ENCODE assay signal across 24 cellular contexts in genomic region chr17:7095642-7096041, GRCh38. TPM values are rescaled to one million over a fixed set of nuclear protein-coding genes. Genes with fewer than 3 reads are reported as not detected.
DNase-seq lines count a peak whose midpoint lies in the region; ATAC-seq and TF ChIP-seq lines count a peak whose summit lies in the region.
"Had no signal": no experiment of that assay in that cellular context is flagged by ENCODE, and none has a peak within 500 bp of the region (broad histone marks: within the 10 kb centered on the region; RNA-seq: fewer than 3 reads in every experiment).

No MANE protein-coding gene starts in this region.

- H3K36me3 Mint-ChIP-seq in CD14-positive monocyte: peaks cover 5 to 18% of the 10 kb centered on the region in 2 donors
- H3K36me3 Mint-ChIP-seq: activated naive CD4-positive, alpha-beta T cell treated with anti-CD3 and anti-CD28 coated beads, Interleukin-2, amount 50 U/mL, for 24 hours; immature natural killer cell; natural killer cell treated with Interleukin-12 subunit alpha and Interleukin-12 subunit beta and Interleukin-15 and Interleukin-18, amount 100 ng/mL, for 72 hours; stimulated activated effector memory CD8-positive, alpha-beta T cell treated with anti-CD3 and anti-CD28 coated beads, Interleukin-12 subunit alpha, Interleukin-12 subunit beta, amount 100 ng/mL, for 72 hours had no signal

- peak overlapping the region; percentile 92 to 100 (median 99) for H3K27ac Mint-ChIP-seq in CD14-positive monocyte
- H3K27ac Mint-ChIP-seq: activated naive CD4-positive, alpha-beta T cell treated with anti-CD3 and anti-CD28 coated beads, Interleukin-2, amount 50 U/mL, for 24 hours; GM23338; natural killer cell treated with Interleukin-12 subunit alpha and Interleukin-12 subunit beta and Interleukin-15 and Interleukin-18, amount 100 ng/mL, for 72 hours; progenitor cell of endocrine pancreas; stimulated activated effector memory CD8-positive, alpha-beta T cell treated with anti-CD3 and anti-CD28 coated beads, Interleukin-12 subunit alpha, Interleukin-12 subunit beta, amount 100 ng/mL, for 72 hours had no signal

- H3K4me3 Mint-ChIP-seq in CD14-positive monocyte: peak overlapping the region in 1 of 2 donors; percentile 70
- H3K4me3 Mint-ChIP-seq: activated naive CD4-positive, alpha-beta T cell treated with anti-CD3 and anti-CD28 coated beads, Interleukin-2, amount 50 U/mL, for 24 hours; GM23338; natural killer cell treated with Interleukin-12 subunit alpha and Interleukin-12 subunit beta and Interleukin-15 and Interleukin-18, amount 100 ng/mL, for 72 hours; stimulated activated effector memory CD8-positive, alpha-beta T cell treated with anti-CD3 and anti-CD28 coated beads, Interleukin-12 subunit alpha, Interleukin-12 subunit beta, amount 100 ng/mL, for 72 hours had no signal

- peaks cover 84% of the 10 kb centered on the region for H3K4me1 Mint-ChIP-seq in CD14-positive monocyte

- no peak for ATAC-seq in HG02610 (IDR thresholded peaks at IDR 0.05; ENCODE audit: unreplicated experiment)
- ATAC-seq: body of pancreas; GM23338; natural killer cell treated with Interleukin-12 subunit alpha and Interleukin-12 subunit beta and Interleukin-15 and Interleukin-18, amount 100 ng/mL, for 72 hours; stimulated activated effector memory CD8-positive, alpha-beta T cell treated with anti-CD3 and anti-CD28 coated beads, Interleukin-12 subunit alpha, Interleukin-12 subunit beta, amount 100 ng/mL, for 72 hours had no signal

- peaks cover 17% of the 10 kb centered on the region for H3K27me3 ChIP-seq in HAP-1 (ENCODE audit: low read depth)
- H3K27me3 ChIP-seq: body of pancreas, tibial nerve had no signal

- H3K27me3 Mint-ChIP-seq in CD14-positive monocyte (ENCODE audit: low read depth in 3 of 3): peaks cover 0 to 3% (median 1%) of the 10 kb centered on the region in 3 donors
- H3K27me3 Mint-ChIP-seq: activated naive CD4-positive, alpha-beta T cell treated with anti-CD3 and anti-CD28 coated beads, Interleukin-2, amount 50 U/mL, for 24 hours had no signal

- TF ChIP-seq CTCF in CD14-positive monocyte (IDR thresholded peaks at IDR 0.05): no peak
- TF ChIP-seq CTCF in GM13976 (IDR thresholded peaks at IDR 0.05; ENCODE audit: borderline replicate concordance, control extremely low read depth, extremely low read depth, insufficient read depth, missing control alignments): no peak

- no peaks in the 10 kb centered on the region for H3K36me3 ChIP-seq in HAP-1 (replicated peaks)
- H3K36me3 ChIP-seq: lower lobe of right lung, tibial nerve had no signal

- in situ Hi-C loops in GM13976 (cut with MboI; ENCODE audit: low sequenced_read_pairs, unreplicated experiment): no loop called here
- in situ Hi-C loops in HAP-1 (cut with MboI; ENCODE audit: low sequenced_read_pairs): no loop called here

- DNase-seq in CD14-positive monocyte (ENCODE audit: low spot score) (no peak), GM13976 (ENCODE audit: low spot score) (peak; percentile 51), NOMO-1 treated with dmso at 0.1 percent for 144 hours (lab: John Stamatoyannopoulos, UW; ENCODE audit: unreplicated experiment) (peak; percentile 12), epidermal melanocyte (ENCODE audit: insufficient read length, low spot score) (peak; percentile 14), NCI-H1092 treated with DMSO at 0.1 percent for 48 hours (lab: John Stamatoyannopoulos, UW) (no peak), HAP-1 (ENCODE audit: low spot score in 2 of 2) (no peak)
- DNase-seq in effector CD8-positive, alpha-beta T cell (lab: John Stamatoyannopoulos, UW): no peak
- DNase-seq: activated T-cell treated with anti-CD3 and anti-CD28 coated beads for 4 hours, body of pancreas, C1 segment of cervical spinal cord, glutamatergic neuron, immature natural killer cell, NCI-H2081 treated with DMSO at 0.1 percent for 48 hours, SHP77, T-helper 9 cell had no signal

- H3K9me3 Mint-ChIP-seq in CD14-positive monocyte: peaks cover 0 to 2% (median 0%) of the 10 kb centered on the region in 7 donors
- H3K9me3 Mint-ChIP-seq: activated naive CD4-positive, alpha-beta T cell treated with anti-CD3 and anti-CD28 coated beads, Interleukin-2, amount 50 U/mL, for 24 hours; GM23338; natural killer cell treated with Interleukin-12 subunit alpha and Interleukin-12 subunit beta and Interleukin-15 and Interleukin-18, amount 100 ng/mL, for 72 hours; stimulated activated effector memory CD8-positive, alpha-beta T cell treated with anti-CD3 and anti-CD28 coated beads, Interleukin-12 subunit alpha, Interleukin-12 subunit beta, amount 100 ng/mL, for 72 hours had no signal

- no peak overlapping the region for H3K4me3 ChIP-seq in HAP-1
- H3K4me3 ChIP-seq: body of pancreas, coronary artery, GM23338, lower lobe of right lung, tibial nerve had no signal

- intact Hi-C loops in CD14-positive monocyte (cut with micrococcal nuclease): loop anchor here (2.0 to 5.0 kb wide), 4 partner anchors 25 to 43 kb away; no protein-coding TSS in a partner anchor

- no peaks in the 10 kb centered on the region for H3K4me1 ChIP-seq in HAP-1
- H3K4me1 ChIP-seq: body of pancreas, tibial nerve had no signal

- H3K9me3 ChIP-seq in HAP-1: no peaks in the 10 kb centered on the region; the same call in 1 of the 2 replicates
- H3K9me3 ChIP-seq: body of pancreas, lower lobe of right lung, tibial nerve had no signal

RNA-seq across cellular contexts. Expression of gene CLEC10A, which starts 15.6 kb away (rescaled TPM):
- polyA plus RNA-seq in CD14-positive monocyte: 10 to 100 TPM; 22.7 to 61.9 TPM
- polyA plus RNA-seq: GM23338 had no signal

RNA-seq across cellular contexts. Expression of gene ASGR2, which starts 19.0 kb away (rescaled TPM):
- 10 to 100 TPM; 53.3 to 78.3 TPM for polyA plus RNA-seq in CD14-positive monocyte
- polyA plus RNA-seq: GM23338 had no signal

RNA-seq across cellular contexts. Expression of gene SLC16A11, which starts 51.8 kb away (rescaled TPM):
- polyA plus RNA-seq in CD14-positive monocyte: not detected

RNA-seq across cellular contexts. Expression of gene SLC16A13, which starts 59.8 kb away (rescaled TPM):
- 1 to 10 TPM in 1 of 2 donors, under 1 TPM in 1; 0.93 to 2.2 TPM for polyA plus RNA-seq in CD14-positive monocyte

Comparison
In these comparisons a context has a peak if more than half of its experiments do, and no peak if none do; other contexts are left out.
1. DNase-seq: peak in GM13976 (single experiment), NOMO-1 treated with dmso at 0.1 percent for 144 hours (single experiment) and epidermal melanocyte (single experiment); none in CD14-positive monocyte (single experiment), NCI-H1092 treated with DMSO at 0.1 percent for 48 hours (single experiment), HAP-1 (0 of 2) and effector CD8-positive, alpha-beta T cell (single experiment).